In the genomic region with DNA sequence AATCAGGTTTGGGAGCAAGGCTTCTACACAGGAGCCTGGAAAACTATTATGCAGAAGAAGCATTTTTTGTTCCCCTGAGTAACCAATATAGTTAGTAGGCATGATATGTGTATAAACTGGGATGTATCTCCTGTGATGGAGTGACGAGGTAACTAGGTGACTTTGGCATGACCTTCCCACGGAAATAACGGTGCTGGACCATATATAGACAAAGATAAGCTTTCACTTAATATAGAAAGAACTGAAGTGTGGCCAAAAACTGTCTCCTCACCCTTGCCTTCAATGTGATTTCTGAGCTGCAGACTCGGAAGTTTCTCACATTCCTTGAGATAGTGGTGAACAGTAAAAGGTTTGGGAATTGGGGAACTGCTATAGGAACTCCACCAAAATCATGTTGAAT, we compare ENCODE assay signal across 17 cellular contexts.
DNase-seq lines count a peak whose midpoint lies in the region; ATAC-seq and TF ChIP-seq lines count a peak whose summit lies in the region.
"Had no signal": no experiment of that assay in that cellular context is flagged by ENCODE, and none has a peak within 500 bp of the region (broad histone marks: within the 10 kb centered on the region; RNA-seq: fewer than 3 reads in every experiment).

No MANE protein-coding gene starts in this region.

- no peaks in the 10 kb centered on the region for H3K27me3 Mint-ChIP-seq in WTC11 (ENCODE audit: low read depth)

- H3K36me3 Mint-ChIP-seq in WTC11: no peaks in the 10 kb centered on the region; the same call in 1 of the 2 replicates
- H3K36me3 Mint-ChIP-seq: CD8-positive, alpha-beta T cell had no signal

- H3K9ac ChIP-seq in rectal smooth muscle tissue (ENCODE audit: low read length): no peak overlapping the region
- H3K9ac ChIP-seq: BLaER1 treated with 17β-estradiol and CSF1 and Interleukin-3, amounts not matched to agents 10 nM and 100 nM had no signal

- no peak overlapping the region for H3K4me3 Mint-ChIP-seq in WTC11
- H3K4me3 Mint-ChIP-seq: CD8-positive, alpha-beta T cell had no signal

- H3K36me3 ChIP-seq in gastroesophageal sphincter (no peaks in the 10 kb centered on the region), rectal smooth muscle tissue (ENCODE audit: control insufficient read depth, insufficient read depth, low read length) (no peaks in the 10 kb centered on the region), uterus (no peaks in the 10 kb centered on the region)
- H3K36me3 ChIP-seq: BLaER1 treated with 17β-estradiol and CSF1 and Interleukin-3, amounts not matched to agents 10 nM and 100 nM; Peyer's patch had no signal

- TF ChIP-seq POLR2A in gastroesophageal sphincter (IDR thresholded peaks at IDR 0.05): no peak
- TF ChIP-seq POLR2A in uterus (IDR thresholded peaks at IDR 0.05): no peak

- H3K27me3 ChIP-seq in gastroesophageal sphincter (no peaks in the 10 kb centered on the region), rectal smooth muscle tissue (ENCODE audit: control insufficient read depth, insufficient read depth, low read length) (no peaks in the 10 kb centered on the region), uterus (no peaks in the 10 kb centered on the region)
- H3K27me3 ChIP-seq: BLaER1 treated with 17β-estradiol and CSF1 and Interleukin-3, amounts not matched to agents 10 nM and 100 nM; Peyer's patch had no signal

- ATAC-seq in gastroesophageal sphincter (no peak), left ventricle myocardium superior (peak; percentile 61), HG03460 (IDR thresholded peaks at IDR 0.05; ENCODE audit: unreplicated experiment) (no peak), WTC11 (no peak), HG03196 (IDR thresholded peaks at IDR 0.05; ENCODE audit: unreplicated experiment) (no peak)
- ATAC-seq: CD8-positive, alpha-beta T cell; HepG2 had no signal

- intact Hi-C loops in left ventricle myocardium superior (cut with micrococcal nuclease) (no loop called here), uterus (cut with DNase I; ENCODE audit: low total_unique reads) (no loop called here)

- WGBS in gastroesophageal sphincter (ENCODE audit: low coverage in 1 of 2), 2 donors: 37 to 38% methylated on average over 4 of the region's 4 CpGs

- TF ChIP-seq EP300 in gastroesophageal sphincter (IDR thresholded peaks at IDR 0.05): no peak

- H3K27ac ChIP-seq in gastroesophageal sphincter: peak overlapping the region; percentile 56 to 85 (median 76)
- H3K27ac ChIP-seq in rectal smooth muscle tissue (ENCODE audit: low read depth, low read length): peak overlapping the region; percentile 63
- H3K27ac ChIP-seq in uterus: peak overlapping the region; percentile 55 to 61
- H3K27ac ChIP-seq: BLaER1 treated with 17β-estradiol and CSF1 and Interleukin-3, amounts not matched to agents 10 nM and 100 nM had no signal

- no peak overlapping the region for H3K27ac Mint-ChIP-seq in WTC11
- H3K27ac Mint-ChIP-seq: CD8-positive, alpha-beta T cell had no signal

- peaks cover 17% of the 10 kb centered on the region for H3K4me1 Mint-ChIP-seq in WTC11

- no peak for DNase-seq in left ventricle myocardium superior
- no peak for DNase-seq in uterus
- DNase-seq in WTC11 (ENCODE audit: low spot score): no peak
- DNase-seq: CD8-positive, alpha-beta T cell; DMS79; HCEC 1CT; KBM-7; NCI-H1105 treated with DMSO at 0.1 percent for 48 hours; NCI-H1694 treated with DMSO at 0.1 percent for 48 hours; NK-92 treated with Interleukin-12 subunit alpha and Interleukin-12 subunit beta, amount 100 ng/mL, for 24 hours; Peyer's patch had no signal

- no peaks in the 10 kb centered on the region for H3K9me3 ChIP-seq in gastroesophageal sphincter
- H3K9me3 ChIP-seq in uterus: no peaks in the 10 kb centered on the region
- H3K9me3 ChIP-seq: BLaER1 treated with 17β-estradiol and CSF1 and Interleukin-3, amounts not matched to agents 10 nM and 100 nM; Peyer's patch had no signal

- CTCF ChIA-PET in WTC11 (lab: Charles Lee): no interaction called here

- H3K4me1 ChIP-seq in gastroesophageal sphincter (peaks cover 8 to 80% (median 8%) of the 10 kb centered on the region in 3 donors), rectal smooth muscle tissue (ENCODE audit: control insufficient read depth, insufficient read depth, low read length) (peaks cover 12% of the 10 kb centered on the region), uterus (peaks cover 0 to 19% of the 10 kb centered on the region in 2 donors)
- H3K4me1 ChIP-seq: Peyer's patch had no signal

- TF ChIP-seq CTCF in gastroesophageal sphincter (IDR thresholded peaks at IDR 0.05) (no peak), uterus (IDR thresholded peaks at IDR 0.05) (no peak), WTC11 (IDR thresholded peaks at IDR 0.05) (no peak)

- peaks cover 12% of the 10 kb centered on the region for H3K9me3 Mint-ChIP-seq in WTC11
- H3K9me3 Mint-ChIP-seq: CD8-positive, alpha-beta T cell had no signal

- H3K4me3 ChIP-seq in gastroesophageal sphincter (no peak overlapping the region), rectal smooth muscle tissue (ENCODE audit: low read length) (no peak overlapping the region), uterus (no peak overlapping the region)
- H3K4me3 ChIP-seq: BLaER1 treated with 17β-estradiol and CSF1 and Interleukin-3, amounts not matched to agents 10 nM and 100 nM; Peyer's patch had no signal

- POLR2A ChIA-PET in WTC11 (lab: Charles Lee): no interaction called here

TF ChIP-seq in WTC11, 78 proteins besides CTCF, POLR2A, EP300 and RAD21:
- no peak for TF ChIP-seq MYBL2 (CRISPR knock-in tag; IDR thresholded peaks at IDR 0.05)
- no peak for TF ChIP-seq KAT7 (CRISPR knock-in tag; IDR thresholded peaks at IDR 0.05; ENCODE audit: borderline replicate concordance)
